In the genomic region with DNA sequence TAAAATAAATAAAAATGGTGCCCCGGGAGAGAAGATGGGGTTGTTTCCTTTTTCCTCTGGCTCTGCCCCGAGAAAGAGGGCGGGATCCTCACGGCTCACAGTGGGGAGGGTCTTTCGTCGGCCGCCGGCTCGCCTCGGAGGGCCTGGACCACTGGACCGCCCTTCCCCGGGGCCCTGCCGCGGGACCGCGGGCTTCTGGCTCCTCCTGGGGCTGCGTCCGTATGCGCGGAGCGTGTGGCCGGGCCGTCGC, we compare ENCODE assay signal across 9 cellular contexts. TPM values are rescaled to one million over a fixed set of nuclear protein-coding genes. Genes with fewer than 3 reads are reported as not detected.
DNase-seq lines count a peak whose midpoint lies in the region; ATAC-seq and TF ChIP-seq lines count a peak whose summit lies in the region.
"Had no signal": no experiment of that assay in that cellular context is flagged by ENCODE, and none has a peak within 500 bp of the region (broad histone marks: within the 10 kb centered on the region; RNA-seq: fewer than 3 reads in every experiment).

No MANE protein-coding gene starts in this region.

- WGBS in endodermal cell (ENCODE audit: insufficient coverage in 1 of 2, insufficient read length in 1 of 2), 2 experiments: 0% methylated on average over 24 of the region's 24 CpGs; no CpG with 5 or more reads in 1 of the 2 experiments

- H3K4me3 ChIP-seq in endodermal cell (ENCODE audit: low read length) (peak overlapping the region; percentile 99), skin epidermis (peak overlapping the region in 4 of 7 experiments; percentile 6 to 26 (median 14))

- H3K36me3 Mint-ChIP-seq in activated T-cell treated with anti-CD3 and anti-CD28 coated beads, Interleukin-2, amount 50 U/mL, for 72 hours (ENCODE audit: insufficient read depth in 2 of 2): peaks cover 2 to 3% of the 10 kb centered on the region in 2 donors
- H3K36me3 Mint-ChIP-seq in endodermal cell (ENCODE audit: low read depth): no peaks in the 10 kb centered on the region
- H3K36me3 Mint-ChIP-seq: stimulated activated naive B cell treated with anti-CD40 and anti-IgM and Interleukin-4, amounts not matched to agents 10 μg/mL and 1 μg/mL and 100 μg/mL, for 72 hours had no signal

- H3K4me1 Mint-ChIP-seq in activated T-cell treated with anti-CD3 and anti-CD28 coated beads, Interleukin-2, amount 50 U/mL, for 72 hours (ENCODE audit: low read depth): peaks cover 37% of the 10 kb centered on the region
- peaks cover 20% of the 10 kb centered on the region for H3K4me1 Mint-ChIP-seq in endodermal cell

- no peaks in the 10 kb centered on the region for H3K27me3 ChIP-seq in endodermal cell (ENCODE audit: control insufficient read depth, insufficient read depth, low read length, poor library complexity, severe bottlenecking)

- no peak overlapping the region for H3K27ac Mint-ChIP-seq in activated T-cell treated with anti-CD3 and anti-CD28 coated beads, Interleukin-2, amount 50 U/mL, for 72 hours
- peak overlapping the region; percentile 96 for H3K27ac Mint-ChIP-seq in endodermal cell

- peaks cover 74% of the 10 kb centered on the region for H3K27me3 Mint-ChIP-seq in activated T-cell treated with anti-CD3 and anti-CD28 coated beads, Interleukin-2, amount 50 U/mL, for 72 hours (ENCODE audit: low read depth)
- no peaks in the 10 kb centered on the region for H3K27me3 Mint-ChIP-seq in endodermal cell (ENCODE audit: insufficient read depth)

- H3K9ac ChIP-seq in endodermal cell (ENCODE audit: extremely low read depth, low read length, poor library complexity, severe bottlenecking): peak overlapping the region; percentile 93

- H3K27ac ChIP-seq in endodermal cell (ENCODE audit: low read depth, low read length) (peak overlapping the region; percentile 92), skin epidermis (no peak overlapping the region), caudate nucleus (ENCODE audit: low read depth, low read length) (no peak overlapping the region)

- no peaks in the 10 kb centered on the region for H3K9me3 Mint-ChIP-seq in activated T-cell treated with anti-CD3 and anti-CD28 coated beads, Interleukin-2, amount 50 U/mL, for 72 hours
- H3K9me3 Mint-ChIP-seq in endodermal cell: no peaks in the 10 kb centered on the region
- H3K9me3 Mint-ChIP-seq: stimulated activated naive B cell treated with anti-CD40 and anti-IgM and Interleukin-4, amounts not matched to agents 10 μg/mL and 1 μg/mL and 100 μg/mL, for 72 hours had no signal

- no peaks in the 10 kb centered on the region for H3K4me1 ChIP-seq in endodermal cell (ENCODE audit: control insufficient read depth, insufficient read depth, low read length)

- peak in 1 of 2 donors; percentile 41 for ATAC-seq in activated T-cell treated with anti-CD3 and anti-CD28 coated beads, Interleukin-2, amount 50 U/mL, for 72 hours (replicated peaks in 1 of 2)
- no peak for ATAC-seq in HG02884 (IDR thresholded peaks at IDR 0.05; ENCODE audit: unreplicated experiment)

- TF ChIP-seq CTCF in endodermal cell (conservative IDR thresholded peaks at IDR 0.05) (no peak), GM10266 (IDR thresholded peaks at IDR 0.05; ENCODE audit: control insufficient read depth, insufficient read depth, low read depth, missing control alignments) (no peak)

- H3K36me3 ChIP-seq in endodermal cell (ENCODE audit: control insufficient read depth, insufficient read depth, low read length): no peaks in the 10 kb centered on the region

- peak overlapping the region; percentile 88 to 89 for H3K4me3 Mint-ChIP-seq in activated T-cell treated with anti-CD3 and anti-CD28 coated beads, Interleukin-2, amount 50 U/mL, for 72 hours
- peak overlapping the region; percentile 94 for H3K4me3 Mint-ChIP-seq in endodermal cell

- H3K9me3 ChIP-seq in endodermal cell (ENCODE audit: control insufficient read depth, low read length): no peaks in the 10 kb centered on the region

- no peak for DNase-seq in activated T-cell treated with anti-CD3 and anti-CD28 coated beads, Interleukin-2, amount 50 U/mL, for 72 hours
- no peak for DNase-seq in activated T-cell treated with anti-CD3 and anti-CD28 coated beads for 4 hours
- peak; percentile 76 for DNase-seq in NCI-H1105 treated with DMSO at 0.1 percent for 48 hours (lab: John Stamatoyannopoulos, UW)
- DNase-seq in endodermal cell: no peak
- no peak for DNase-seq in GM10266 (ENCODE audit: extremely low spot score)
- no peak for DNase-seq in caudate nucleus (lab: John Stamatoyannopoulos, UW)

RNA-seq across cellular contexts. Expression of gene IGF2BP3, which starts 3.5 kb away (rescaled TPM):
- total RNA-seq in activated T-cell treated with anti-CD3 and anti-CD28 coated beads, Interleukin-2, amount 50 U/mL, for 72 hours: 1 to 10 TPM; 2.0 to 2.6 TPM
- 100 to 1,000 TPM; 114 to 123 TPM for total RNA-seq in endodermal cell
- polyA plus RNA-seq in endodermal cell (2013, experiment 1 of 2): 96.3 TPM
- 93.1 TPM for polyA plus RNA-seq in endodermal cell (2013, experiment 2 of 2)

RNA-seq across cellular contexts. Expression of gene TRA2A, which starts 58.0 kb away (rescaled TPM):
- total RNA-seq in activated T-cell treated with anti-CD3 and anti-CD28 coated beads, Interleukin-2, amount 50 U/mL, for 72 hours: 10 to 100 TPM; 96.8 to 97.3 TPM
- total RNA-seq in endodermal cell: 100 to 1,000 TPM; 104 to 114 TPM
- 114 TPM for polyA plus RNA-seq in endodermal cell (2013, experiment 1 of 2)
- polyA plus RNA-seq in endodermal cell (2013, experiment 2 of 2): 93.4 TPM

Comparison
In these comparisons a context has a peak if more than half of its experiments do, and no peak if none do; other contexts are left out.
1. RNA of gene IGF2BP3, which starts 3.5 kb away (total RNA-seq): 114 to 123 TPM in endodermal cell; 2.0 to 2.6 TPM in activated T-cell treated with anti-CD3 and anti-CD28 coated beads, Interleukin-2, amount 50 U/mL, for 72 hours; every median in the first group is over 10 times any median in the second.